Comparison of ENCODE assay signal across 8 cellular contexts in the genomic region with DNA sequence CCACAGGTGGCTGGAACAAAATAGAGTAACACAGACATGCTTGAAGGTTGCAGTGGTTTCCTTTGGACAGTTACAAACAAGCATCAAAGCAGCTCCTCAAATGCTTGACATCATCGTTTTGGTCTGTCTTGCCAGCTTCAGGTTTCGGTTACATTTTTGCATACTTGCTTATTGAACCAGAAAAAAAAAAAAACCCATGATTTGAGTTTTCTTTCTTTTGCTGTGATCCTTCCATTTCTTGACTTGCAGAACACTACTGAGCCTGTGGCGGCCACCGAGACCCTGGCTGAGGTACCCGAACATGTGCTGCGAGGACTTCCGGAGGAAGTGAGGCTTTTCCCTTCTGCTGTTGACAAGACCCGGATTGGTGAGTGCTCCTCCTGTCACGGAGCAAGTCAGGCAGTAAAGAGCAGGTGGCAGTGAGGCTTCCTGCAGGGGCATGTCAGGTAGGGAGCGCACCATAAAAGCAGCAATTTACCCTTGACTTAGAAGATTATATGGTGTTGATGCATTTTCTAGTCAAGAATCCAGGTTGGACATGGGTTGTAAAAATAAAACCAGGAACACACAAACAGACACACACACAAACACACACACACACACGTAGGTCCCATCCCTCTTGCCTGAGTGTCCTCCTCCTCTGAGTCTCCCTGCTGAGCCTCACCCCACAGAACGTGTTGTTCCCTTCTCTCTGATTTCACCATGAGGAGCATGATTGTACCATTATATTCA. TPM values are rescaled to one million over a fixed set of nuclear protein-coding genes. Genes with fewer than 3 reads are reported as not detected.
DNase-seq lines count a peak whose midpoint lies in the region; ATAC-seq and TF ChIP-seq lines count a peak whose summit lies in the region.

No MANE protein-coding gene starts in this region.

- peak; percentile 89 for ATAC-seq in GM19351 (IDR thresholded peaks at IDR 0.05; ENCODE audit: unreplicated experiment)
- ATAC-seq in HG03469 (IDR thresholded peaks at IDR 0.05; ENCODE audit: unreplicated experiment): peak; percentile 80

- H3K79me2 ChIP-seq in neural progenitor cell (ENCODE audit: low read depth): no peaks in the 10 kb centered on the region

- H3K9me3 Mint-ChIP-seq in neural progenitor cell: no peaks in the 10 kb centered on the region

- H4K20me1 ChIP-seq in BLaER1 treated with 17β-estradiol and CSF1 and Interleukin-3, amounts not matched to agents 10 nM and 100 nM: peaks cover 0 to 6% (median 0%) of the 10 kb centered on the region in 11 experiments; a peak in 1 of 22 replicates
- H4K20me1 ChIP-seq in neural progenitor cell (ENCODE audit: low read depth): peaks cover 56% of the 10 kb centered on the region

- peak overlapping the region; percentile 74 to 94 (median 89) for H3K4me2 ChIP-seq in BLaER1 treated with 17β-estradiol and CSF1 and Interleukin-3, amounts not matched to agents 10 nM and 100 nM
- no peak overlapping the region for H3K4me2 ChIP-seq in neural progenitor cell

- peak overlapping the region; percentile 17 to 51 (median 36) for H3K4me3 ChIP-seq in BLaER1 treated with 17β-estradiol and CSF1 and Interleukin-3, amounts not matched to agents 10 nM and 100 nM
- H3K4me3 ChIP-seq in duodenal mucosa (ENCODE audit: low read depth in 1 of 2, low read length in 2 of 2) (peak overlapping the region; percentile 29 to 47), neural progenitor cell (no peak overlapping the region)

- H2AFZ ChIP-seq in neural progenitor cell (replicated peaks): no peak overlapping the region

- peaks cover 4% of the 10 kb centered on the region for H3F3A ChIP-seq in neural progenitor cell (ENCODE audit: low read depth)

- H3K4me1 ChIP-seq in BLaER1 treated with 17β-estradiol and CSF1 and Interleukin-3, amounts not matched to agents 10 nM and 100 nM: peaks cover 65 to 100% (median 97%) of the 10 kb centered on the region in 10 experiments
- H3K4me1 ChIP-seq in duodenal mucosa (ENCODE audit: control insufficient read depth in 1 of 2, insufficient read depth in 2 of 2, low read length in 2 of 2) (peaks cover 3 to 6% of the 10 kb centered on the region in 2 donors), neural progenitor cell (peaks cover 20% of the 10 kb centered on the region)

- peak; percentile 86 for DNase-seq in activated CD4-positive, alpha-beta T cell treated with anti-CD3 and anti-CD28 coated beads for 48 hours
- DNase-seq in stimulated activated CD4-positive, alpha-beta T cell treated with anti-CD3 and anti-CD28 coated beads, Interleukin-12 subunit alpha, Interleukin-12 subunit beta, amount 100 ng/mL, for 48 hours (ENCODE audit: low read depth in 2 of 3, low spot score in 1 of 3): peak; percentile 59 to 76 (median 70)
- DNase-seq in midbrain (lab: John Stamatoyannopoulos, UW): no peak
- DNase-seq in neural progenitor cell (ENCODE audit: low spot score): no peak

- H3K27ac ChIP-seq in BLaER1 treated with 17β-estradiol and CSF1 and Interleukin-3, amounts not matched to agents 10 nM and 100 nM: peak overlapping the region; percentile 7 to 92 (median 84); a peak in 21 of 22 replicates
- H3K27ac ChIP-seq in duodenal mucosa (ENCODE audit: low read depth, low read length): peak overlapping the region; percentile 39
- H3K27ac ChIP-seq in neural progenitor cell: no peak overlapping the region

- peaks cover 4% of the 10 kb centered on the region for H3K36me3 Mint-ChIP-seq in neural progenitor cell

- no peak overlapping the region for H3K4me3 Mint-ChIP-seq in neural progenitor cell

- H3K4me1 Mint-ChIP-seq in neural progenitor cell: peaks cover 45% of the 10 kb centered on the region

- H3K27me3 ChIP-seq in BLaER1 treated with 17β-estradiol and CSF1 and Interleukin-3, amounts not matched to agents 10 nM and 100 nM: no peaks in the 10 kb centered on the region
- H3K27me3 ChIP-seq in duodenal mucosa (ENCODE audit: control insufficient read depth in 1 of 2, insufficient read depth in 2 of 2, low read length in 2 of 2) (no peaks in the 10 kb centered on the region), neural progenitor cell (no peaks in the 10 kb centered on the region)

- H3K9me3 ChIP-seq in BLaER1 treated with 17β-estradiol and CSF1 and Interleukin-3, amounts not matched to agents 10 nM and 100 nM (replicated peaks in 1 of 11): no peaks in the 10 kb centered on the region
- H3K9me3 ChIP-seq in duodenal mucosa (ENCODE audit: control insufficient read depth in 1 of 2, low read length in 2 of 2): no peaks in the 10 kb centered on the region
- H3K9me3 ChIP-seq in neural progenitor cell (ENCODE audit: low read depth): no peaks in the 10 kb centered on the region

- no peak overlapping the region for H3K27ac Mint-ChIP-seq in neural progenitor cell

- H3K9ac ChIP-seq in BLaER1 treated with 17β-estradiol and CSF1 and Interleukin-3, amounts not matched to agents 10 nM and 100 nM: peak overlapping the region; percentile 22 to 79 (median 65); a peak in 19 of 22 replicates
- no peak overlapping the region for H3K9ac ChIP-seq in duodenal mucosa (ENCODE audit: low read depth in 1 of 2, low read length in 2 of 2)
- no peak overlapping the region for H3K9ac ChIP-seq in neural progenitor cell

- no peak for TF ChIP-seq CTCF in neural progenitor cell (IDR thresholded peaks at IDR 0.05)

- no peaks in the 10 kb centered on the region for H3K27me3 Mint-ChIP-seq in neural progenitor cell (ENCODE audit: insufficient read depth, low read depth)

- peaks cover 0 to 12% (median 0%) of the 10 kb centered on the region in 11 experiments; a peak in 3 of 22 replicates for H3K36me3 ChIP-seq in BLaER1 treated with 17β-estradiol and CSF1 and Interleukin-3, amounts not matched to agents 10 nM and 100 nM
- H3K36me3 ChIP-seq in duodenal mucosa (ENCODE audit: control insufficient read depth in 1 of 2, insufficient read depth in 2 of 2, low read length in 2 of 2): no peaks in the 10 kb centered on the region
- H3K36me3 ChIP-seq in neural progenitor cell: no peaks in the 10 kb centered on the region

RNA-seq across cellular contexts. Expression of gene PRDM2, which starts 30.9 kb away (rescaled TPM):
- 17.9 and 22.0 TPM in 2 replicates for total RNA-seq in neural progenitor cell (ENCODE audit: low replicate concordance)

Comparison
In these comparisons a context has a peak if more than half of its experiments do, and no peak if none do; other contexts are left out.
1. H3K9ac ChIP-seq: peak in BLaER1 treated with 17β-estradiol and CSF1 and Interleukin-3, amounts not matched to agents 10 nM and 100 nM (11 of 11); none in duodenal mucosa (0 of 2) and neural progenitor cell (single experiment).
2. DNase-seq: peak in activated CD4-positive, alpha-beta T cell treated with anti-CD3 and anti-CD28 coated beads for 48 hours (single experiment) and stimulated activated CD4-positive, alpha-beta T cell treated with anti-CD3 and anti-CD28 coated beads, Interleukin-12 subunit alpha, Interleukin-12 subunit beta, amount 100 ng/mL, for 48 hours (3 of 3); none in midbrain (single experiment) and neural progenitor cell (single experiment).